Comparison of ENCODE assay signal across 14 cellular contexts in the genomic region with DNA sequence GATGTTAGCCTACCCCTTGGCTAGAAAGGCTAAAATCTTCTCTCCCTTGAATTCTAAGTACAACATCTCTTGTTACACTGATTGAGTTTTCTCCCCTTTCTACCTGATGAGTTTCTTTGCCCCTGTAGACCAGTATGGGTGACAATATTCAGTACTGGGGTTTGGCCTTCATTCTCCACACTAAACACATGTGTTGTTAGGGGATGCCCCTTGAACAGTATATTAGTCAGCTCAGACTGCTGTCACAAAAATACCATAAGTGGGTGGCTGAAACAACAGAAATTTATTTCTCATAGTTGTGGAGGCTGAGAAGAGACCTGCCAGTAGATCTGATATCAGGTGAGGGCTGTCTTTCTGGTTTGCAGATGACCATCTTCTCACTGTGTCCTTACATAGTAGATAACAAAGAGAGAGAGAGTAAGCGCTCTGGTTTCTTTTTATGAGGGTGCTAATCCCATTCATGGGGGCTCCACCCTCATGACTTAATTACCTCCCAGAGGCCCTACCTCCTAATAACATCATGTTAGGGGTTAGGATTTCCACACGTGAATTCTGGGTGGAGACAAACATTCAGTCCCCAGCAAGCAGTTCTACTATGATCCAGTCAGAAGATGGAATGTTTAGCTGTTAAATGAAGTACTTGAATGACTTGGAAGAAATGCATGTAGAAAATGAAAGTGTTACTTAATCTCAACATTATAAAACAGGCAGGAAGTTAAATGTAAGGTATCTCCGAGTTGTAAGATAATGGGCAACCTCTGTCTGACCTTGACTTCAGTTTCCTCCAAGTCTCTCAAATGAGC.
A peak's percentile ranks its signal among the peaks of the same experiment; 100 is the strongest.
DNase-seq lines count a peak whose midpoint lies in the region; ATAC-seq lines count a peak whose summit lies in the region.
"Had no signal": no experiment of that assay in that cellular context is flagged by ENCODE, and none has a peak within 500 bp of the region (broad histone marks: within the 10 kb centered on the region; RNA-seq: fewer than 3 reads in every experiment).

No MANE protein-coding gene starts in this region.

- DNase-seq in HuH-7 (ENCODE audit: low spot score) (no peak), NCI-H1417 treated with DMSO at 0.1 percent for 48 hours (lab: John Stamatoyannopoulos, UW) (no peak), HCEC 1CT (no peak)
- DNase-seq: activated CD4-positive, alpha-beta T cell treated with anti-CD3 and anti-CD28 coated beads for 4 hours; C1 segment of cervical spinal cord; KG1; NCI-H2029 treated with DMSO at 0.1 percent for 48 hours; occipital lobe had no signal

- peak; percentile 91 for ATAC-seq in GM18499 (IDR thresholded peaks at IDR 0.05; ENCODE audit: insufficient read depth, unreplicated experiment)
- peak; percentile 66 for ATAC-seq in GM19025 (IDR thresholded peaks at IDR 0.05; ENCODE audit: low read depth, unreplicated experiment)
- peak; percentile 82 for ATAC-seq in HG02763 (IDR thresholded peaks at IDR 0.05; ENCODE audit: unreplicated experiment)
- ATAC-seq in HG03565 (IDR thresholded peaks at IDR 0.05; ENCODE audit: unreplicated experiment): peak; percentile 60
- ATAC-seq in GM21526 (IDR thresholded peaks at IDR 0.05; ENCODE audit: low FRiP score, unreplicated experiment): no peak
- ATAC-seq: left lobe of liver had no signal
